ENCODE assay signal across 8 cellular contexts in genomic region chr17:3965123-3965800, GRCh38. TPM values are rescaled to one million over a fixed set of nuclear protein-coding genes. Genes with fewer than 3 reads are reported as not detected.
DNase-seq lines count a peak whose midpoint lies in the region; ATAC-seq and TF ChIP-seq lines count a peak whose summit lies in the region.

No MANE protein-coding gene starts in this region.

- TF ChIP-seq CTCF in GM23338 (conservative IDR thresholded peaks at IDR 0.05; ENCODE audit: low read depth in 2 of 2) (peak in 1 of 2 experiments; percentile 46; a peak in 2 of 4 replicates), lung (IDR thresholded peaks at IDR 0.05; ENCODE audit: control extremely low read depth, extremely low read depth) (no peak)

- H3K79me2 ChIP-seq in GM23338 (replicated peaks; ENCODE audit: insufficient read depth): no peaks in the 10 kb centered on the region

- intact Hi-C loops in dendritic cell treated with granulocyte-macrophage colony-stimulating factor and Interleukin-4, amounts not matched to agents 40 ng/mL and 50 ng/mL, for 4 days (cut with micrococcal nuclease): no loop called here

- H3K27me3 Mint-ChIP-seq in GM23338 (ENCODE audit: insufficient read depth, low read depth, poor library complexity): peaks cover 38% of the 10 kb centered on the region
- H3K27me3 Mint-ChIP-seq in dendritic cell treated with granulocyte-macrophage colony-stimulating factor and Interleukin-4, amounts not matched to agents 40 ng/mL and 50 ng/mL, for 4 days: peaks cover 7% of the 10 kb centered on the region

- H3K36me3 ChIP-seq in BLaER1 (no peaks in the 10 kb centered on the region), GM23338 (ENCODE audit: insufficient read depth) (no peaks in the 10 kb centered on the region), lung (ENCODE audit: control insufficient read depth in 2 of 2, insufficient read depth in 2 of 2, low read length in 2 of 2) (no peaks in the 10 kb centered on the region)

- H3K4me3 Mint-ChIP-seq in GM23338: peak overlapping the region; percentile 81
- peak overlapping the region; percentile 65 for H3K4me3 Mint-ChIP-seq in dendritic cell treated with granulocyte-macrophage colony-stimulating factor and Interleukin-4, amounts not matched to agents 40 ng/mL and 50 ng/mL, for 4 days

- H4K20me1 ChIP-seq in BLaER1 (peaks cover 39% of the 10 kb centered on the region), GM23338 (replicated peaks; ENCODE audit: insufficient read depth) (no peaks in the 10 kb centered on the region; the same call in 1 of the 2 replicates)

- peak overlapping the region; percentile 91 for H3K4me2 ChIP-seq in BLaER1
- peak overlapping the region; percentile 90 for H3K4me2 ChIP-seq in GM23338

- DNase-seq in GM23338 (ENCODE audit: low spot score) (peak; percentile 90), NCI-H2196 treated with DMSO at 0.1 percent for 48 hours (lab: John Stamatoyannopoulos, UW; ENCODE audit: unreplicated experiment) (peak; percentile 39), lung (ENCODE audit: low spot score) (peak; percentile 81)
- DNase-seq in activated CD4-positive, CD25-positive, alpha-beta regulatory T cell (lab: John Stamatoyannopoulos, UW): peak; percentile 16 to 39 (median 28)
- peak; percentile 31 to 39 for DNase-seq in stimulated activated CD8-positive, alpha-beta memory T cell treated with anti-CD3 and anti-CD28 coated beads, Interleukin-15, amount 100 ng/mL, for 4 hours (ENCODE audit: low read depth in 2 of 2)

- H3K9me3 ChIP-seq in BLaER1: no peaks in the 10 kb centered on the region
- no peaks in the 10 kb centered on the region for H3K9me3 ChIP-seq in lung (ENCODE audit: control insufficient read depth in 2 of 2, insufficient read depth in 1 of 2, low read length in 1 of 2)

- peak overlapping the region; percentile 88 for H3K9ac ChIP-seq in BLaER1

- H3K27ac Mint-ChIP-seq in GM23338: no peak overlapping the region; the same call in 1 of the 2 replicates
- H3K27ac Mint-ChIP-seq in dendritic cell treated with granulocyte-macrophage colony-stimulating factor and Interleukin-4, amounts not matched to agents 40 ng/mL and 50 ng/mL, for 4 days: peak overlapping the region; percentile 73

- no peaks in the 10 kb centered on the region for H3K9me2 ChIP-seq in GM23338 (ENCODE audit: insufficient read depth)

- H3K36me3 Mint-ChIP-seq in GM23338 (ENCODE audit: low read depth): no peaks in the 10 kb centered on the region
- no peaks in the 10 kb centered on the region for H3K36me3 Mint-ChIP-seq in dendritic cell treated with granulocyte-macrophage colony-stimulating factor and Interleukin-4, amounts not matched to agents 40 ng/mL and 50 ng/mL, for 4 days (ENCODE audit: low read depth)

- peak overlapping the region; percentile 96 for H3K27ac ChIP-seq in BLaER1
- peak overlapping the region; percentile 66; the same call in 1 of the 2 replicates for H3K27ac ChIP-seq in GM23338 (ENCODE audit: low read depth)
- peak overlapping the region in 1 of 2 donors; percentile 79 for H3K27ac ChIP-seq in lung (ENCODE audit: low read depth in 1 of 2, low read length in 1 of 2)

- peaks cover 30% of the 10 kb centered on the region for H3K4me1 Mint-ChIP-seq in GM23338
- peaks cover 40% of the 10 kb centered on the region for H3K4me1 Mint-ChIP-seq in dendritic cell treated with granulocyte-macrophage colony-stimulating factor and Interleukin-4, amounts not matched to agents 40 ng/mL and 50 ng/mL, for 4 days (ENCODE audit: low read depth)

- H3K27me3 ChIP-seq in BLaER1 (no peaks in the 10 kb centered on the region), GM23338 (ENCODE audit: insufficient read depth) (peaks cover 14% of the 10 kb centered on the region), lung (ENCODE audit: control insufficient read depth, insufficient read depth) (no peaks in the 10 kb centered on the region)

- no peaks in the 10 kb centered on the region for H3K9me3 Mint-ChIP-seq in GM23338
- H3K9me3 Mint-ChIP-seq in dendritic cell treated with granulocyte-macrophage colony-stimulating factor and Interleukin-4, amounts not matched to agents 40 ng/mL and 50 ng/mL, for 4 days: no peaks in the 10 kb centered on the region

- H3K4me1 ChIP-seq in BLaER1 (peaks cover 85% of the 10 kb centered on the region), GM23338 (ENCODE audit: insufficient read depth) (peaks cover 21% of the 10 kb centered on the region), lung (ENCODE audit: control insufficient read depth in 2 of 2, insufficient read depth in 2 of 2, low read length in 2 of 2) (peaks cover 0 to 10% of the 10 kb centered on the region in 2 donors)

- ATAC-seq in GM23338: peak; percentile 82
- ATAC-seq in lung (ENCODE audit: insufficient read depth, low FRiP score): peak; percentile 42
- ATAC-seq in GM21737 (IDR thresholded peaks at IDR 0.05; ENCODE audit: unreplicated experiment): no peak

- WGBS in lung, 2 donors: 12 to 19% methylated on average over 16 to 17 of the region's 17 CpGs

- peak overlapping the region; percentile 84 for H3K4me3 ChIP-seq in BLaER1
- peak overlapping the region; percentile 62 for H3K4me3 ChIP-seq in GM23338
- H3K4me3 ChIP-seq in lung: no peak overlapping the region

- H3F3A ChIP-seq in GM23338 (replicated peaks; ENCODE audit: low read depth): peaks cover 12% of the 10 kb centered on the region; the same call in 1 of the 2 replicates

- peak overlapping the region; percentile 98 for H2AFZ ChIP-seq in GM23338

TF ChIP-seq in GM23338, 12 proteins besides CTCF, POLR2A, EP300 and RAD21:
- TF ChIP-seq POLR2AphosphoS5 (IDR thresholded peaks at IDR 0.05; ENCODE audit: low read depth): peak; percentile 73
- TF ChIP-seq ETS1 (IDR thresholded peaks at IDR 0.05): no peak

RNA-seq across cellular contexts. Expression of gene ATP2A3, which starts 1.0 kb away (rescaled TPM):
- 32.6 and 35.2 TPM in 2 replicates for total RNA-seq in GM23338 (2014; rRNA removed; shearing (Covaris generic))
- polyA plus RNA-seq in GM23338 (2016; fragmentation: Nextera tagmentation; extraction: Ambion mirVana): 8.2 and 9.6 TPM in 2 replicates
- 10 to 100 TPM; 19.0 to 64.6 TPM for total RNA-seq in lung
- polyA plus RNA-seq in lung: 10 to 100 TPM; 16.6 to 31.9 TPM

RNA-seq across cellular contexts. Expression of gene P2RX1, which starts 49.0 kb away (rescaled TPM):
- total RNA-seq in GM23338 (2014; rRNA removed; shearing (Covaris generic)): 0.19 and 2.2 TPM in 2 replicates
- 0.17 and 0.31 TPM in 2 replicates for polyA plus RNA-seq in GM23338 (2016; fragmentation: Nextera tagmentation; extraction: Ambion mirVana)
- 10 to 100 TPM in 1 of 2 donors, 1 to 10 TPM in 1; 4.6 to 16.4 TPM for total RNA-seq in lung
- 10 to 100 TPM in 1 of 2 donors, 1 to 10 TPM in 1; 7.0 to 14.0 TPM for polyA plus RNA-seq in lung

Comparison
In these comparisons a context has a peak if more than half of its experiments do, and no peak if none do; other contexts are left out.
1. DNase-seq: peak in every context shown above with its lines; median percentile 90 in GM23338; 81 in lung; 39 in NCI-H2196 treated with DMSO at 0.1 percent for 48 hours; 35 in stimulated activated CD8-positive, alpha-beta memory T cell treated with anti-CD3 and anti-CD28 coated beads, Interleukin-15, amount 100 ng/mL, for 4 hours; 28 in activated CD4-positive, CD25-positive, alpha-beta regulatory T cell.